1 cellular context compared by ENCODE assay signal in the genomic region with DNA sequence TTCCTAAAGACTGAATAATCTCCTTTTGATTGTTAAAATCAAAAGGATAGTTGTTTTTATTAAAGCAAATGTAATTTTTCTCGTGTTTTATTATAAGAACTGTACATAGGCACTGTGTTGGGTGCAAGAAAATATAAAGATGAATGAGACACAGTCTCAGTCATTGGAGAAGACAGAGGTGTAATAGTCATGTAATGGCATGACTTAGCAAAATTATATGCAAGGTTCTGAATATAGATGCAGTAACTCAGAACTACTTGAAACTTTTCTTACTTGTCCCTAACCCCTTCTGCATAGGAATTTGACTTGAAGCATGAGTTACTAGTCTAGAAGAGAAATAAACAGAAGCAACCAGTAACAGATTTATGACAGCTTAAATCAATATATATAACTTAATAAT.
TF ChIP-seq lines count a peak whose summit lies in the region.

No MANE protein-coding gene starts in this region.

TF ChIP-seq in neural cell, 6 proteins besides CTCF, POLR2A, EP300 and RAD21:
- no peak for TF ChIP-seq MXI1 (conservative IDR thresholded peaks at IDR 0.05; ENCODE audit: poor library complexity, severe bottlenecking)
- TF ChIP-seq TAF1 (IDR thresholded peaks at IDR 0.05; ENCODE audit: low read depth) = no peak
- no peak for TF ChIP-seq POLR2AphosphoS5 (IDR thresholded peaks at IDR 0.05)
